Comparison of ENCODE assay signal across 8 cellular contexts in the genomic region with DNA sequence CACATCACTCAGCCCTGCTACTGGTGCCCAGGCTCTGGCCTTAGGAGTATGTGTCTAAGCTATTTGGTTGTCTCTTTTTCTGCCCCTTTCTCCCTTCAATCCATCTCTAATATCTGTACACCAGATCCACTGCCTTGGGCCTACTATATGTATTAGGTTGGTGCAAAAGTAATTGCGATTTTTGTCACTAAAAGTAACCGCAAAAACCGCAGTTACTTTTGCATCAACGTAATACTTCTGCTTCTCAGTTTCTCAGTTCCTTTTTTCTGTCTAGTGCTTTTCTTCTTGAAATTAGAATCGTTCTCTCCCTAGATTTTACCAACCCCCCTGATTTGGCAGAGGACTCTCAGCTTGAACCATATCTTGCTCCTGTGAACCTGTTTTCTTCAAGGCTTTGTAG.
DNase-seq lines count a peak whose midpoint lies in the region; ATAC-seq and TF ChIP-seq lines count a peak whose summit lies in the region.

No MANE protein-coding gene starts in this region.

- no peak for ATAC-seq in activated CD8-positive, alpha-beta memory T cell treated with anti-CD3 and anti-CD28 coated beads, Interleukin-2, amount 10 ng/mL, durations not matched to agents 7 days and 5 days
- peak; percentile 26 for ATAC-seq in HG02973 (IDR thresholded peaks at IDR 0.05; ENCODE audit: unreplicated experiment)
- ATAC-seq in stimulated activated effector memory CD8-positive, alpha-beta T cell treated with anti-CD3 and anti-CD28 coated beads, Interleukin-12 subunit alpha, Interleukin-12 subunit beta, amount 100 ng/mL, for 72 hours: no peak

- no peak for TF ChIP-seq CTCF in PC-9 (conservative IDR thresholded peaks at IDR 0.05)
- no peak for TF ChIP-seq CTCF in tibial nerve (IDR thresholded peaks at IDR 0.05)

- peaks cover 12% of the 10 kb centered on the region for H3K9me3 Mint-ChIP-seq in activated CD8-positive, alpha-beta memory T cell treated with anti-CD3 and anti-CD28 coated beads, Interleukin-2, amount 10 ng/mL, durations not matched to agents 7 days and 5 days (ENCODE audit: low read depth)
- peaks cover 6% of the 10 kb centered on the region for H3K9me3 Mint-ChIP-seq in stimulated activated effector memory CD8-positive, alpha-beta T cell treated with anti-CD3 and anti-CD28 coated beads, Interleukin-12 subunit alpha, Interleukin-12 subunit beta, amount 100 ng/mL, for 72 hours

- no peak for DNase-seq in activated CD8-positive, alpha-beta memory T cell treated with anti-CD3 and anti-CD28 coated beads, Interleukin-2, amount 10 ng/mL, durations not matched to agents 7 days and 5 days
- no peak for DNase-seq in activated CD8-positive, alpha-beta memory T cell treated with anti-CD3 and anti-CD28 coated beads for 24 hours
- DNase-seq in PC-9: no peak
- DNase-seq in pons (ENCODE audit: low spot score): peak; percentile 19
- no peak for DNase-seq in stimulated activated effector memory CD8-positive, alpha-beta T cell treated with anti-CD3 and anti-CD28 coated beads, Interleukin-12 subunit alpha, Interleukin-12 subunit beta, amount 100 ng/mL, for 72 hours (ENCODE audit: low spot score in 2 of 2)
- DNase-seq in tibial nerve (ENCODE audit: low spot score in 2 of 2): no peak
- DNase-seq in NCI-H1436 treated with DMSO at 0.1 percent for 48 hours (lab: John Stamatoyannopoulos, UW): no peak

- H3K4me2 ChIP-seq in PC-9: peak overlapping the region; percentile 57

- no peak for TF ChIP-seq EP300 in tibial nerve (IDR thresholded peaks at IDR 0.05)

- H3K9me3 ChIP-seq in PC-9 (ENCODE audit: insufficient read depth, low read depth) (peaks cover 23% of the 10 kb centered on the region; the same call in 1 of the 2 replicates), tibial nerve (no peaks in the 10 kb centered on the region)

- no peaks in the 10 kb centered on the region for H3K79me2 ChIP-seq in PC-9 (ENCODE audit: low read depth)

- H3F3A ChIP-seq in PC-9 (ENCODE audit: insufficient read depth, low read depth): peaks cover 20% of the 10 kb centered on the region

- H3K36me3 Mint-ChIP-seq in activated CD8-positive, alpha-beta memory T cell treated with anti-CD3 and anti-CD28 coated beads, Interleukin-2, amount 10 ng/mL, durations not matched to agents 7 days and 5 days: peaks cover 12% of the 10 kb centered on the region
- no peaks in the 10 kb centered on the region for H3K36me3 Mint-ChIP-seq in stimulated activated effector memory CD8-positive, alpha-beta T cell treated with anti-CD3 and anti-CD28 coated beads, Interleukin-12 subunit alpha, Interleukin-12 subunit beta, amount 100 ng/mL, for 72 hours

- intact Hi-C loops in PC-9 (cut with micrococcal nuclease; ENCODE audit: unreplicated experiment): loop anchor here (2.0 kb wide), 2 partner anchors 116 to 288 kb away; no protein-coding TSS in a partner anchor

- H3K27me3 Mint-ChIP-seq in activated CD8-positive, alpha-beta memory T cell treated with anti-CD3 and anti-CD28 coated beads, Interleukin-2, amount 10 ng/mL, durations not matched to agents 7 days and 5 days: peaks cover 22% of the 10 kb centered on the region

- H3K27ac ChIP-seq in PC-9: peak overlapping the region; percentile 95
- H3K27ac ChIP-seq in tibial nerve: no peak overlapping the region

- BruUV-seq in PC-9 (replicated peaks; lab: Mats Ljungman, UMichigan): no TSS peak

- peaks cover 28% of the 10 kb centered on the region for H3K4me1 Mint-ChIP-seq in activated CD8-positive, alpha-beta memory T cell treated with anti-CD3 and anti-CD28 coated beads, Interleukin-2, amount 10 ng/mL, durations not matched to agents 7 days and 5 days
- H3K4me1 Mint-ChIP-seq in stimulated activated effector memory CD8-positive, alpha-beta T cell treated with anti-CD3 and anti-CD28 coated beads, Interleukin-12 subunit alpha, Interleukin-12 subunit beta, amount 100 ng/mL, for 72 hours: peaks cover 6% of the 10 kb centered on the region

- POLR2A ChIA-PET in PC-9 (lab: Charles Lee; ENCODE audit: unreplicated experiment): no interaction called here

- no peaks in the 10 kb centered on the region for H3K27me3 ChIP-seq in PC-9 (ENCODE audit: insufficient read depth, low read depth)
- peaks cover 0 to 5% of the 10 kb centered on the region in 2 donors for H3K27me3 ChIP-seq in tibial nerve

- peak overlapping the region; percentile 17; the same call in 1 of the 2 replicates for H3K4me3 ChIP-seq in PC-9
- H3K4me3 ChIP-seq in tibial nerve: no peak overlapping the region

- peak overlapping the region; percentile 54 for H3K27ac Mint-ChIP-seq in activated CD8-positive, alpha-beta memory T cell treated with anti-CD3 and anti-CD28 coated beads, Interleukin-2, amount 10 ng/mL, durations not matched to agents 7 days and 5 days
- no peak overlapping the region for H3K27ac Mint-ChIP-seq in stimulated activated effector memory CD8-positive, alpha-beta T cell treated with anti-CD3 and anti-CD28 coated beads, Interleukin-12 subunit alpha, Interleukin-12 subunit beta, amount 100 ng/mL, for 72 hours

- H3K9me2 ChIP-seq in PC-9 (ENCODE audit: insufficient read depth): no peaks in the 10 kb centered on the region

- 88 to 89% methylated on average over 5 of the region's 5 CpGs for WGBS in tibial nerve, 2 donors

- H3K4me1 ChIP-seq in PC-9 (replicated peaks; ENCODE audit: insufficient read depth): peaks cover 28% of the 10 kb centered on the region
- peaks cover 0 to 23% (median 3%) of the 10 kb centered on the region in 4 donors for H3K4me1 ChIP-seq in tibial nerve

- CTCF ChIA-PET in activated CD8-positive, alpha-beta memory T cell treated with anti-CD3 and anti-CD28 coated beads, Interleukin-2, amount 10 ng/mL, durations not matched to agents 7 days and 5 days (lab: Charles Lee): interaction anchor here (1.0 kb wide), 1 partner anchor 491 kb away, joined by 4 read pairs; no protein-coding TSS in a partner anchor
- CTCF ChIA-PET in PC-9 (lab: Charles Lee): interaction anchor here (0.6 kb wide), 1 partner anchor 904 kb away, joined by 3 read pairs; no protein-coding TSS in a partner anchor

- H3K4me3 Mint-ChIP-seq in activated CD8-positive, alpha-beta memory T cell treated with anti-CD3 and anti-CD28 coated beads, Interleukin-2, amount 10 ng/mL, durations not matched to agents 7 days and 5 days: no peak overlapping the region
- no peak overlapping the region for H3K4me3 Mint-ChIP-seq in stimulated activated effector memory CD8-positive, alpha-beta T cell treated with anti-CD3 and anti-CD28 coated beads, Interleukin-12 subunit alpha, Interleukin-12 subunit beta, amount 100 ng/mL, for 72 hours

- no peaks in the 10 kb centered on the region for H3K36me3 ChIP-seq in PC-9 (ENCODE audit: low read depth)
- H3K36me3 ChIP-seq in tibial nerve: no peaks in the 10 kb centered on the region

- no peaks in the 10 kb centered on the region for H4K20me1 ChIP-seq in PC-9 (ENCODE audit: insufficient read depth)

- H2AFZ ChIP-seq in PC-9: peak overlapping the region; percentile 37; the same call in 1 of the 2 replicates

- TF ChIP-seq POLR2A in tibial nerve (IDR thresholded peaks at IDR 0.05): no peak
